Comparison of ENCODE assay signal across 1 cellular context in the genomic region with DNA sequence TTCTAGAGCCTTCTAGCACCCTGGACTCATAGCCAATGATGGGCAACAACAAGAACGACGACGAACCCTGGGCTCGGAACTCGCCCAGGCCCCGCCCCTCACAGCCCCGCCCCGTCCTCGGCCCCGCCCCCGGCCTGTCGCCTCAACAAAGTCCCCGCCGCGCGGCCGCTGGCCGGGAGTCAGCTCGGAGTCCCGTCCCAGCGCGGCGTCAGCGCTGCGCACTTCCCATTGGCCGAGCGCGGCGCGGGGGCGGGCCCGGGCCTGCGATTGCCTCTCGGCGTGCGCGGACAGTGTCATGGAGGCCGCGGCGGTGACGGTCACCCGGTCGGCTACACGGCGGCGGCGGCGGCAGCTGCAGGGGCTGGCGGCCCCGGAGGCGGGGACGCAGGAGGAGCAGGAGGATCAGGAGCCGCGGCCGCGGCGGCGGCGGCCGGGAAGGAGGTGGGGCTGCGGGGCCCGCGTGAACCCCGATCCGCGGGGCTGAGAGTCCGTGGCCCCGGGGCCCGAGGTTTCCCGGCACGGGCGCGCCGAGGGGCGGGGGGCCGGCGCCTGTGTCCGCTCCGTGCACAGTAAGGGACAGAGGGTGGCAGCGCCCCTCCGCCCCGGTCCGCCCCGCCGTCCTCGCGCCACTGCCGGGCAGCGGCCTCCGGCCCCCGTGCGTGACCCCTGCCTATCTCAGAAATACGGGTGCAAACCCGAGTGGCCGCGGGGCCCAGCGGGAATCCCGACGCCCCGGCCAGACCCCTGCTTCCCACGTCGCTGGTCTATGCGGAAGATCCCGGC.
TF ChIP-seq lines count a peak whose summit lies in the region.

A gene with protein sequence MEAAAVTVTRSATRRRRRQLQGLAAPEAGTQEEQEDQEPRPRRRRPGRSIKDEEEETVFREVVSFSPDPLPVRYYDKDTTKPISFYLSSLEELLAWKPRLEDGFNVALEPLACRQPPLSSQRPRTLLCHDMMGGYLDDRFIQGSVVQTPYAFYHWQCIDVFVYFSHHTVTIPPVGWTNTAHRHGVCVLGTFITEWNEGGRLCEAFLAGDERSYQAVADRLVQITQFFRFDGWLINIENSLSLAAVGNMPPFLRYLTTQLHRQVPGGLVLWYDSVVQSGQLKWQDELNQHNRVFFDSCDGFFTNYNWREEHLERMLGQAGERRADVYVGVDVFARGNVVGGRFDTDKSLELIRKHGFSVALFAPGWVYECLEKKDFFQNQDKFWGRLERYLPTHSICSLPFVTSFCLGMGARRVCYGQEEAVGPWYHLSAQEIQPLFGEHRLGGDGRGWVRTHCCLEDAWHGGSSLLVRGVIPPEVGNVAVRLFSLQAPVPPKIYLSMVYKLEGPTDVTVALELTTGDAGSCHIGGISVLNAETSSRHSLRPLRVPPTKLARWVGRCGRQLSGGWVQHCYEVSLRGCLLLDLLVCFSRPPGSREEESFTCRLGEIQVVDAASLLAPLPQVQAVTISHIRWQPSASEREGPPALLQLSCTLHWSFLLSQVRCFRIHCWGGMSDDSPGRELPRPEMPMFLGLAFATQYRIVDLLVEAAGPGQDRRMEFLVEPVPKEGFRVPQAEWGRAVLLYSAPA (plus strand): TSS at position 175 of the 783 bp plus-strand sequence. CDS start 121 bp downstream, at position 296.

TF ChIP-seq in HepG2, 621 proteins besides CTCF, POLR2A, EP300 and RAD21 (continued from another document and continues in another):
- TF ChIP-seq, protein P1, sequence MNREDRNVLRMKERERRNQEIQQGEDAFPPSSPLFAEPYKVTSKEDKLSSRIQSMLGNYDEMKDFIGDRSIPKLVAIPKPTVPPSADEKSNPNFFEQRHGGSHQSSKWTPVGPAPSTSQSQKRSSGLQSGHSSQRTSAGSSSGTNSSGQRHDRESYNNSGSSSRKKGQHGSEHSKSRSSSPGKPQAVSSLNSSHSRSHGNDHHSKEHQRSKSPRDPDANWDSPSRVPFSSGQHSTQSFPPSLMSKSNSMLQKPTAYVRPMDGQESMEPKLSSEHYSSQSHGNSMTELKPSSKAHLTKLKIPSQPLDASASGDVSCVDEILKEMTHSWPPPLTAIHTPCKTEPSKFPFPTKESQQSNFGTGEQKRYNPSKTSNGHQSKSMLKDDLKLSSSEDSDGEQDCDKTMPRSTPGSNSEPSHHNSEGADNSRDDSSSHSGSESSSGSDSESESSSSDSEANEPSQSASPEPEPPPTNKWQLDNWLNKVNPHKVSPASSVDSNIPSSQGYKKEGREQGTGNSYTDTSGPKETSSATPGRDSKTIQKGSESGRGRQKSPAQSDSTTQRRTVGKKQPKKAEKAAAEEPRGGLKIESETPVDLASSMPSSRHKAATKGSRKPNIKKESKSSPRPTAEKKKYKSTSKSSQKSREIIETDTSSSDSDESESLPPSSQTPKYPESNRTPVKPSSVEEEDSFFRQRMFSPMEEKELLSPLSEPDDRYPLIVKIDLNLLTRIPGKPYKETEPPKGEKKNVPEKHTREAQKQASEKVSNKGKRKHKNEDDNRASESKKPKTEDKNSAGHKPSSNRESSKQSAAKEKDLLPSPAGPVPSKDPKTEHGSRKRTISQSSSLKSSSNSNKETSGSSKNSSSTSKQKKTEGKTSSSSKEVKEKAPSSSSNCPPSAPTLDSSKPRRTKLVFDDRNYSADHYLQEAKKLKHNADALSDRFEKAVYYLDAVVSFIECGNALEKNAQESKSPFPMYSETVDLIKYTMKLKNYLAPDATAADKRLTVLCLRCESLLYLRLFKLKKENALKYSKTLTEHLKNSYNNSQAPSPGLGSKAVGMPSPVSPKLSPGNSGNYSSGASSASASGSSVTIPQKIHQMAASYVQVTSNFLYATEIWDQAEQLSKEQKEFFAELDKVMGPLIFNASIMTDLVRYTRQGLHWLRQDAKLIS (CRISPR knock-in tag; IDR thresholded peaks at IDR 0.05): no peak
- TF ChIP-seq ZNF598 (CRISPR knock-in tag; IDR thresholded peaks at IDR 0.05; ENCODE audit: borderline replicate concordance): no peak
- no peak for TF ChIP-seq SOX13 (IDR thresholded peaks at IDR 0.05)
- TF ChIP-seq SOX13 (CRISPR knock-in tag; conservative IDR thresholded peaks at IDR 0.05 in 1 of 2, IDR thresholded peaks at IDR 0.05 in 1 of 2): peak in 1 of 2 experiments; percentile 15; a peak in 1 of 4 replicates
- TF ChIP-seq, protein P2, sequence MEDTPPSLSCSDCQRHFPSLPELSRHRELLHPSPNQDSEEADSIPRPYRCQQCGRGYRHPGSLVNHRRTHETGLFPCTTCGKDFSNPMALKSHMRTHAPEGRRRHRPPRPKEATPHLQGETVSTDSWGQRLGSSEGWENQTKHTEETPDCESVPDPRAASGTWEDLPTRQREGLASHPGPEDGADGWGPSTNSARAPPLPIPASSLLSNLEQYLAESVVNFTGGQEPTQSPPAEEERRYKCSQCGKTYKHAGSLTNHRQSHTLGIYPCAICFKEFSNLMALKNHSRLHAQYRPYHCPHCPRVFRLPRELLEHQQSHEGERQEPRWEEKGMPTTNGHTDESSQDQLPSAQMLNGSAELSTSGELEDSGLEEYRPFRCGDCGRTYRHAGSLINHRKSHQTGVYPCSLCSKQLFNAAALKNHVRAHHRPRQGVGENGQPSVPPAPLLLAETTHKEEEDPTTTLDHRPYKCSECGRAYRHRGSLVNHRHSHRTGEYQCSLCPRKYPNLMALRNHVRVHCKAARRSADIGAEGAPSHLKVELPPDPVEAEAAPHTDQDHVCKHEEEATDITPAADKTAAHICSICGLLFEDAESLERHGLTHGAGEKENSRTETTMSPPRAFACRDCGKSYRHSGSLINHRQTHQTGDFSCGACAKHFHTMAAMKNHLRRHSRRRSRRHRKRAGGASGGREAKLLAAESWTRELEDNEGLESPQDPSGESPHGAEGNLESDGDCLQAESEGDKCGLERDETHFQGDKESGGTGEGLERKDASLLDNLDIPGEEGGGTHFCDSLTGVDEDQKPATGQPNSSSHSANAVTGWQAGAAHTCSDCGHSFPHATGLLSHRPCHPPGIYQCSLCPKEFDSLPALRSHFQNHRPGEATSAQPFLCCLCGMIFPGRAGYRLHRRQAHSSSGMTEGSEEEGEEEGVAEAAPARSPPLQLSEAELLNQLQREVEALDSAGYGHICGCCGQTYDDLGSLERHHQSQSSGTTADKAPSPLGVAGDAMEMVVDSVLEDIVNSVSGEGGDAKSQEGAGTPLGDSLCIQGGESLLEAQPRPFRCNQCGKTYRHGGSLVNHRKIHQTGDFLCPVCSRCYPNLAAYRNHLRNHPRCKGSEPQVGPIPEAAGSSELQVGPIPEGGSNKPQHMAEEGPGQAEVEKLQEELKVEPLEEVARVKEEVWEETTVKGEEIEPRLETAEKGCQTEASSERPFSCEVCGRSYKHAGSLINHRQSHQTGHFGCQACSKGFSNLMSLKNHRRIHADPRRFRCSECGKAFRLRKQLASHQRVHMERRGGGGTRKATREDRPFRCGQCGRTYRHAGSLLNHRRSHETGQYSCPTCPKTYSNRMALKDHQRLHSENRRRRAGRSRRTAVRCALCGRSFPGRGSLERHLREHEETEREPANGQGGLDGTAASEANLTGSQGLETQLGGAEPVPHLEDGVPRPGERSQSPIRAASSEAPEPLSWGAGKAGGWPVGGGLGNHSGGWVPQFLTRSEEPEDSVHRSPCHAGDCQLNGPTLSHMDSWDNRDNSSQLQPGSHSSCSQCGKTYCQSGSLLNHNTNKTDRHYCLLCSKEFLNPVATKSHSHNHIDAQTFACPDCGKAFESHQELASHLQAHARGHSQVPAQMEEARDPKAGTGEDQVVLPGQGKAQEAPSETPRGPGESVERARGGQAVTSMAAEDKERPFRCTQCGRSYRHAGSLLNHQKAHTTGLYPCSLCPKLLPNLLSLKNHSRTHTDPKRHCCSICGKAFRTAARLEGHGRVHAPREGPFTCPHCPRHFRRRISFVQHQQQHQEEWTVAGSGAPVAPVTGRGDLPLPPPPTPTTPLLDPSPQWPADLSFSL (CRISPR knock-in tag; IDR thresholded peaks at IDR 0.05): no peak
- TF ChIP-seq, protein P3, sequence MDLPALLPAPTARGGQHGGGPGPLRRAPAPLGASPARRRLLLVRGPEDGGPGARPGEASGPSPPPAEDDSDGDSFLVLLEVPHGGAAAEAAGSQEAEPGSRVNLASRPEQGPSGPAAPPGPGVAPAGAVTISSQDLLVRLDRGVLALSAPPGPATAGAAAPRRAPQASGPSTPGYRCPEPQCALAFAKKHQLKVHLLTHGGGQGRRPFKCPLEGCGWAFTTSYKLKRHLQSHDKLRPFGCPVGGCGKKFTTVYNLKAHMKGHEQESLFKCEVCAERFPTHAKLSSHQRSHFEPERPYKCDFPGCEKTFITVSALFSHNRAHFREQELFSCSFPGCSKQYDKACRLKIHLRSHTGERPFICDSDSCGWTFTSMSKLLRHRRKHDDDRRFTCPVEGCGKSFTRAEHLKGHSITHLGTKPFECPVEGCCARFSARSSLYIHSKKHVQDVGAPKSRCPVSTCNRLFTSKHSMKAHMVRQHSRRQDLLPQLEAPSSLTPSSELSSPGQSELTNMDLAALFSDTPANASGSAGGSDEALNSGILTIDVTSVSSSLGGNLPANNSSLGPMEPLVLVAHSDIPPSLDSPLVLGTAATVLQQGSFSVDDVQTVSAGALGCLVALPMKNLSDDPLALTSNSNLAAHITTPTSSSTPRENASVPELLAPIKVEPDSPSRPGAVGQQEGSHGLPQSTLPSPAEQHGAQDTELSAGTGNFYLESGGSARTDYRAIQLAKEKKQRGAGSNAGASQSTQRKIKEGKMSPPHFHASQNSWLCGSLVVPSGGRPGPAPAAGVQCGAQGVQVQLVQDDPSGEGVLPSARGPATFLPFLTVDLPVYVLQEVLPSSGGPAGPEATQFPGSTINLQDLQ (CRISPR knock-in tag; IDR thresholded peaks at IDR 0.05): no peak
- TF ChIP-seq GATAD1 (CRISPR knock-in tag; IDR thresholded peaks at IDR 0.05): peak; percentile 61; the same call in 1 of the 2 replicates
- peak; percentile 73 for TF ChIP-seq YEATS4 (CRISPR knock-in tag; IDR thresholded peaks at IDR 0.05; ENCODE audit: borderline replicate concordance)
- TF ChIP-seq RCOR2 (CRISPR knock-in tag; IDR thresholded peaks at IDR 0.05): no peak
- TF ChIP-seq ZKSCAN1 (IDR thresholded peaks at IDR 0.05; ENCODE audit: low read length): no peak
- TF ChIP-seq ZNF34 (CRISPR knock-in tag; IDR thresholded peaks at IDR 0.05; ENCODE audit: borderline replicate concordance): peak; percentile 82; the same call in 1 of the 2 replicates
- TF ChIP-seq MEIS1 (CRISPR knock-in tag; IDR thresholded peaks at IDR 0.05; ENCODE audit: borderline replicate concordance): 0 out of 2 replicates have a peak, but pooled peaks have one; percentile 43
- TF ChIP-seq PITX1 (CRISPR knock-in tag; IDR thresholded peaks at IDR 0.05): no peak
- peak; percentile 66 for TF ChIP-seq PHF20 (CRISPR knock-in tag; IDR thresholded peaks at IDR 0.05)
- no peak for TF ChIP-seq SIN3B (IDR thresholded peaks at IDR 0.05; ENCODE audit: low read length)
- TF ChIP-seq HES4 (CRISPR knock-in tag; IDR thresholded peaks at IDR 0.05; ENCODE audit: borderline replicate concordance): peak; percentile 86; the same call in 1 of the 2 replicates
- TF ChIP-seq MAZ (IDR thresholded peaks at IDR 0.05; ENCODE audit: borderline replicate concordance, low read depth, low read length): 0 out of 2 replicates have a peak, but pooled peaks have one; percentile 5
- peak; percentile 71 for TF ChIP-seq MAZ (CRISPR knock-in tag; IDR thresholded peaks at IDR 0.05; ENCODE audit: low read depth)
- TF ChIP-seq GPN1 (CRISPR knock-in tag; IDR thresholded peaks at IDR 0.05; ENCODE audit: borderline replicate concordance): no peak
- peak; percentile 53; the same call in 1 of the 2 replicates for TF ChIP-seq KDM5A (IDR thresholded peaks at IDR 0.05; ENCODE audit: borderline replicate concordance, low read length)
- TF ChIP-seq DNMT1 (CRISPR knock-in tag; IDR thresholded peaks at IDR 0.05): 0 out of 2 replicates have a peak, but pooled peaks have one; percentile 26
- TF ChIP-seq SMARCC2 (IDR thresholded peaks at IDR 0.05): no peak
- 0 out of 2 replicates have a peak, but pooled peaks have one; percentile 19 for TF ChIP-seq ESRRA (CRISPR knock-in tag; IDR thresholded peaks at IDR 0.05; ENCODE audit: low read depth)
- TF ChIP-seq, protein P4, sequence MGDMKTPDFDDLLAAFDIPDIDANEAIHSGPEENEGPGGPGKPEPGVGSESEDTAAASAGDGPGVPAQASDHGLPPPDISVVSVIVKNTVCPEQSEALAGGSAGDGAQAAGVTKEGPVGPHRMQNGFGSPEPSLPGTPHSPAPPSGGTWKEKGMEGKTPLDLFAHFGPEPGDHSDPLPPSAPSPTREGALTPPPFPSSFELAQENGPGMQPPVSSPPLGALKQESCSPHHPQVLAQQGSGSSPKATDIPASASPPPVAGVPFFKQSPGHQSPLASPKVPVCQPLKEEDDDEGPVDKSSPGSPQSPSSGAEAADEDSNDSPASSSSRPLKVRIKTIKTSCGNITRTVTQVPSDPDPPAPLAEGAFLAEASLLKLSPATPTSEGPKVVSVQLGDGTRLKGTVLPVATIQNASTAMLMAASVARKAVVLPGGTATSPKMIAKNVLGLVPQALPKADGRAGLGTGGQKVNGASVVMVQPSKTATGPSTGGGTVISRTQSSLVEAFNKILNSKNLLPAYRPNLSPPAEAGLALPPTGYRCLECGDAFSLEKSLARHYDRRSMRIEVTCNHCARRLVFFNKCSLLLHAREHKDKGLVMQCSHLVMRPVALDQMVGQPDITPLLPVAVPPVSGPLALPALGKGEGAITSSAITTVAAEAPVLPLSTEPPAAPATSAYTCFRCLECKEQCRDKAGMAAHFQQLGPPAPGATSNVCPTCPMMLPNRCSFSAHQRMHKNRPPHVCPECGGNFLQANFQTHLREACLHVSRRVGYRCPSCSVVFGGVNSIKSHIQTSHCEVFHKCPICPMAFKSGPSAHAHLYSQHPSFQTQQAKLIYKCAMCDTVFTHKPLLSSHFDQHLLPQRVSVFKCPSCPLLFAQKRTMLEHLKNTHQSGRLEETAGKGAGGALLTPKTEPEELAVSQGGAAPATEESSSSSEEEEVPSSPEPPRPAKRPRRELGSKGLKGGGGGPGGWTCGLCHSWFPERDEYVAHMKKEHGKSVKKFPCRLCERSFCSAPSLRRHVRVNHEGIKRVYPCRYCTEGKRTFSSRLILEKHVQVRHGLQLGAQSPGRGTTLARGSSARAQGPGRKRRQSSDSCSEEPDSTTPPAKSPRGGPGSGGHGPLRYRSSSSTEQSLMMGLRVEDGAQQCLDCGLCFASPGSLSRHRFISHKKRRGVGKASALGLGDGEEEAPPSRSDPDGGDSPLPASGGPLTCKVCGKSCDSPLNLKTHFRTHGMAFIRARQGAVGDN (CRISPR knock-in tag; IDR thresholded peaks at IDR 0.05): peak; percentile 87
- peak; percentile 89; the same call in 1 of the 3 replicates for TF ChIP-seq MXI1 (IDR thresholded peaks at IDR 0.05; ENCODE audit: borderline replicate concordance, low read depth, low read length)
- peak; percentile 84 for TF ChIP-seq TAF1 (CRISPR knock-in tag; IDR thresholded peaks at IDR 0.05)
- TF ChIP-seq YY1 (IDR thresholded peaks at IDR 0.05; ENCODE audit: insufficient read depth, insufficient replicate concordance, low read depth, low read length): peak; percentile 91
- peak; percentile 85; the same call in 1 of the 2 replicates for TF ChIP-seq ATF7-NPFF (CRISPR knock-in tag; IDR thresholded peaks at IDR 0.05; ENCODE audit: low read depth)
- peak; percentile 59; the same call in 1 of the 2 replicates for TF ChIP-seq CENPT (CRISPR knock-in tag; IDR thresholded peaks at IDR 0.05; ENCODE audit: low read depth)
- TF ChIP-seq NR2C2 (CRISPR knock-in tag; IDR thresholded peaks at IDR 0.05; ENCODE audit: borderline replicate concordance): peak; percentile 66
- TF ChIP-seq, protein P5, sequence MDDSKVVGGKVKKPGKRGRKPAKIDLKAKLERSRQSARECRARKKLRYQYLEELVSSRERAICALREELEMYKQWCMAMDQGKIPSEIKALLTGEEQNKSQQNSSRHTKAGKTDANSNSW (CRISPR knock-in tag; IDR thresholded peaks at IDR 0.05; ENCODE audit: borderline replicate concordance): peak; percentile 18; the same call in 1 of the 2 replicates
- no peak for TF ChIP-seq ZNF775 (CRISPR knock-in tag; IDR thresholded peaks at IDR 0.05; ENCODE audit: borderline replicate concordance)
